Comparison of ENCODE assay signal across 19 cellular contexts in genomic region chr4:126757219-126757618, GRCh38.
"Had no signal": no experiment of that assay in that cellular context is flagged by ENCODE, and none has a peak within 500 bp of the region (broad histone marks: within the 10 kb centered on the region; RNA-seq: fewer than 3 reads in every experiment).

No MANE protein-coding gene starts in this region.

- H3K27ac Mint-ChIP-seq: activated naive CD8-positive, alpha-beta T cell; activated T-cell treated with anti-CD3 and anti-CD28 coated beads, Interleukin-2, amount 50 U/mL, for 24 hours; naive B cell; neural progenitor cell; stimulated activated effector memory CD8-positive, alpha-beta T cell treated with anti-CD3 and anti-CD28 coated beads, Interleukin-12 subunit alpha, Interleukin-12 subunit beta, amount 100 ng/mL, for 72 hours; T-cell had no signal

- H3K4me3 ChIP-seq: cardiac muscle cell, lower lobe of right lung, neural progenitor cell, thyroid gland had no signal

- H3K36me3 ChIP-seq: cardiac muscle cell, lower lobe of right lung, neural progenitor cell, thyroid gland had no signal

- H3K4me1 Mint-ChIP-seq: naive B cell; neural progenitor cell; stimulated activated effector memory CD8-positive, alpha-beta T cell treated with anti-CD3 and anti-CD28 coated beads, Interleukin-12 subunit alpha, Interleukin-12 subunit beta, amount 100 ng/mL, for 72 hours; T-cell had no signal

- H3K27me3 ChIP-seq: cardiac muscle cell, neural progenitor cell, thyroid gland had no signal

- H3K36me3 Mint-ChIP-seq: activated naive CD8-positive, alpha-beta T cell; naive B cell; neural progenitor cell; stimulated activated effector memory CD8-positive, alpha-beta T cell treated with anti-CD3 and anti-CD28 coated beads, Interleukin-12 subunit alpha, Interleukin-12 subunit beta, amount 100 ng/mL, for 72 hours; T-cell had no signal

- H3K27me3 Mint-ChIP-seq: activated naive CD8-positive, alpha-beta T cell; activated T-cell treated with anti-CD3 and anti-CD28 coated beads, Interleukin-2, amount 50 U/mL, for 24 hours; naive B cell; T-cell had no signal

- DNase-seq: activated CD4-positive, alpha-beta T cell treated with anti-CD3 and anti-CD28 coated beads for 1 hour; activated CD4-positive, alpha-beta T cell treated with anti-CD3 and anti-CD28 coated beads, Interleukin-2, amount 50 U/mL, for 4 hours; activated effector memory CD4-positive, alpha-beta T cell treated with Interleukin-2 at 50 U/mL for 16 hours; activated T-cell treated with anti-CD3 and anti-CD28 coated beads, Interleukin-2, amount 50 U/mL, for 24 hours; erythroblast; hypothalamus; left cardiac atrium; lower lobe of right lung; midbrain; naive B cell; SK-N-SH; T-cell; T-helper 9 cell; thyroid gland had no signal

- H3K4me3 Mint-ChIP-seq: activated naive CD8-positive, alpha-beta T cell; activated T-cell treated with anti-CD3 and anti-CD28 coated beads, Interleukin-2, amount 50 U/mL, for 24 hours; naive B cell; neural progenitor cell; stimulated activated effector memory CD8-positive, alpha-beta T cell treated with anti-CD3 and anti-CD28 coated beads, Interleukin-12 subunit alpha, Interleukin-12 subunit beta, amount 100 ng/mL, for 72 hours; T-cell had no signal

- H3K27ac ChIP-seq: cardiac muscle cell, lower lobe of right lung, neural progenitor cell, parathyroid adenoma, thyroid gland had no signal

- H3K9me3 Mint-ChIP-seq: neural progenitor cell had no signal
